8 cellular contexts compared by ENCODE assay signal in genomic region chr20:11890331-11891080, GRCh38. TPM values are rescaled to one million over a fixed set of nuclear protein-coding genes. Genes with fewer than 3 reads are reported as not detected.
DNase-seq lines count a peak whose midpoint lies in the region; ATAC-seq, FAIRE-seq and TF ChIP-seq lines count a peak whose summit lies in the region.

No MANE protein-coding gene starts in this region.

- peaks cover 44% of the 10 kb centered on the region for H3K79me2 ChIP-seq in astrocyte (ENCODE audit: insufficient read depth, low read length)
- H3K79me2 ChIP-seq in hepatocyte: peaks cover 41% of the 10 kb centered on the region

- H3K27me3 Mint-ChIP-seq in astrocyte (ENCODE audit: low read depth, unreplicated experiment): no peaks in the 10 kb centered on the region
- H3K27me3 Mint-ChIP-seq in progenitor cell of endocrine pancreas: no peaks in the 10 kb centered on the region

- H3K4me1 Mint-ChIP-seq in astrocyte (ENCODE audit: low read depth, unreplicated experiment) (peaks cover 5% of the 10 kb centered on the region), progenitor cell of endocrine pancreas (ENCODE audit: low read depth) (peaks cover 18% of the 10 kb centered on the region)

- H3K4me3 ChIP-seq in SJSA1 (peak overlapping the region; percentile 96), astrocyte (ENCODE audit: insufficient read depth, low read depth, low read length) (peak overlapping the region; percentile 86), hepatocyte (peak overlapping the region; percentile 87)

- H3K9me3 ChIP-seq in SJSA1 (replicated peaks) (no peaks in the 10 kb centered on the region), astrocyte (ENCODE audit: insufficient read depth, low read depth, low read length) (no peaks in the 10 kb centered on the region), hepatocyte (ENCODE audit: low read depth) (no peaks in the 10 kb centered on the region)

- H3K4me3 Mint-ChIP-seq in astrocyte (ENCODE audit: unreplicated experiment) (peak overlapping the region; percentile 77), progenitor cell of endocrine pancreas (ENCODE audit: low read depth) (peak overlapping the region; percentile 62)

- peaks cover 19% of the 10 kb centered on the region for H4K20me1 ChIP-seq in astrocyte (ENCODE audit: insufficient read depth, low read length)
- H4K20me1 ChIP-seq in hepatocyte (ENCODE audit: insufficient read depth, poor library complexity, severe bottlenecking): no peaks in the 10 kb centered on the region

- H3K4me1 ChIP-seq in SJSA1 (replicated peaks) (peaks cover 10% of the 10 kb centered on the region; the same call in 1 of the 2 replicates), astrocyte (ENCODE audit: insufficient read depth, low read length) (peaks cover 11% of the 10 kb centered on the region), hepatocyte (ENCODE audit: insufficient read depth) (peaks cover 16% of the 10 kb centered on the region)

- H3K9me2 ChIP-seq in hepatocyte (replicated peaks; ENCODE audit: insufficient read depth): no peaks in the 10 kb centered on the region

- H3K27ac Mint-ChIP-seq in astrocyte (ENCODE audit: unreplicated experiment): no peak overlapping the region
- peak overlapping the region; percentile 84 for H3K27ac Mint-ChIP-seq in progenitor cell of endocrine pancreas

- H3K9me3 Mint-ChIP-seq in astrocyte (ENCODE audit: unreplicated experiment) (no peaks in the 10 kb centered on the region), progenitor cell of endocrine pancreas (ENCODE audit: low read depth) (peaks cover 7% of the 10 kb centered on the region)

- FAIRE-seq in astrocyte (lab: Jason Lieb, UNC): no peak

- peak; percentile 97 for DNase-seq in DMS 273 (lab: John Stamatoyannopoulos, UW; ENCODE audit: unreplicated experiment)
- DNase-seq in M059J (ENCODE audit: low read depth): peak; percentile 95
- peak; percentile 88 to 95 for DNase-seq in SJSA1 (ENCODE audit: low read depth in 1 of 2, low spot score in 2 of 2)
- DNase-seq in astrocyte (ENCODE audit: low read depth): peak; percentile 82
- peak; percentile 96 for DNase-seq in hepatocyte (ENCODE audit: low spot score)
- peak; percentile 89 for DNase-seq in progenitor cell of endocrine pancreas (ENCODE audit: low spot score, unreplicated experiment)

- WGBS in hepatocyte (ENCODE audit: low lambda C conversion rate, missing lambda C conversion rate): 2% methylated on average over 52 of the region's 70 CpGs

- H3K27me3 ChIP-seq in SJSA1 (replicated peaks) (no peaks in the 10 kb centered on the region), astrocyte (ENCODE audit: insufficient read depth, low read length) (no peaks in the 10 kb centered on the region), hepatocyte (no peaks in the 10 kb centered on the region)

- ATAC-seq in GM21786 (IDR thresholded peaks at IDR 0.05; ENCODE audit: unreplicated experiment): peak; percentile 58
- no peak for ATAC-seq in GM21526 (IDR thresholded peaks at IDR 0.05; ENCODE audit: low FRiP score, unreplicated experiment)

- H3K36me3 Mint-ChIP-seq in astrocyte (ENCODE audit: low read depth, unreplicated experiment) (no peaks in the 10 kb centered on the region), progenitor cell of endocrine pancreas (ENCODE audit: insufficient read depth) (peaks cover 4% of the 10 kb centered on the region)

- peak overlapping the region; percentile 86 for H3K9ac ChIP-seq in astrocyte (ENCODE audit: low read length)

- H2AFZ ChIP-seq in astrocyte (ENCODE audit: low read depth, low read length) (peak overlapping the region; percentile 83), hepatocyte (peak overlapping the region; percentile 80)

- peaks cover 5% of the 10 kb centered on the region for H3K36me3 ChIP-seq in SJSA1
- no peaks in the 10 kb centered on the region for H3K36me3 ChIP-seq in astrocyte (ENCODE audit: insufficient read depth, low read length)
- H3K36me3 ChIP-seq in hepatocyte (replicated peaks; ENCODE audit: insufficient read depth, low read depth): no peaks in the 10 kb centered on the region

- TF ChIP-seq CTCF in astrocyte (IDR thresholded peaks at IDR 0.05; ENCODE audit: insufficient read depth, low read depth, low read length): no peak
- TF ChIP-seq CTCF in hepatocyte (IDR thresholded peaks at IDR 0.05; ENCODE audit: poor library complexity): no peak
- no peak for TF ChIP-seq CTCF in progenitor cell of endocrine pancreas (IDR thresholded peaks at IDR 0.05; ENCODE audit: unreplicated experiment)

- H3K4me2 ChIP-seq in astrocyte (ENCODE audit: low read length) (peak overlapping the region; percentile 91), hepatocyte (peak overlapping the region; percentile 87)

- H3K27ac ChIP-seq in SJSA1: peak overlapping the region; percentile 59
- H3K27ac ChIP-seq in astrocyte (ENCODE audit: low read depth, low read length): peak overlapping the region; percentile 74
- peak overlapping the region; percentile 97 for H3K27ac ChIP-seq in hepatocyte

RNA-seq across cellular contexts. Expression of gene BTBD3, which starts 27.2 kb away (rescaled TPM):
- 48.1 and 67.1 TPM in 2 replicates for total RNA-seq in M059J (2014; rRNA removed; shearing (Covaris generic))
- 26.4 and 30.4 TPM in 2 replicates for total RNA-seq in SJSA1 (2014; rRNA removed; shearing (Covaris generic))
- total RNA-seq in astrocyte: 30.7 and 35.9 TPM in 2 replicates
- total RNA-seq in hepatocyte: 68.3 and 79.0 TPM in 2 replicates
- polyA plus RNA-seq in hepatocyte: 20.1 and 22.3 TPM in 2 replicates
- total RNA-seq in progenitor cell of endocrine pancreas: 98.9 and 104 TPM in 2 replicates
